Comparison of ENCODE assay signal across 13 cellular contexts in genomic region chr16:79776243-79776884, GRCh38.
A peak's percentile ranks its signal among the peaks of the same experiment; 100 is the strongest.
DNase-seq lines count a peak whose midpoint lies in the region; ATAC-seq, FAIRE-seq and TF ChIP-seq lines count a peak whose summit lies in the region.
"Had no signal": no experiment of that assay in that cellular context is flagged by ENCODE, and none has a peak within 500 bp of the region (broad histone marks: within the 10 kb centered on the region; RNA-seq: fewer than 3 reads in every experiment).

No MANE protein-coding gene starts in this region.

- H3K4me2 ChIP-seq in BLaER1 = peak overlapping the region; percentile 11; the same call in 1 of the 2 replicates

- H3K9me3 ChIP-seq in BLaER1 = no peaks in the 10 kb centered on the region
- no peaks in the 10 kb centered on the region for H3K9me3 ChIP-seq in heart left ventricle
- no peaks in the 10 kb centered on the region for H3K9me3 ChIP-seq in pancreas
- H3K9me3 ChIP-seq: HAP-1 had no signal

- no peak for TF ChIP-seq POLR2A in heart left ventricle (IDR thresholded peaks at IDR 0.05)

- no peak overlapping the region for H3K27ac ChIP-seq in BLaER1
- H3K27ac ChIP-seq in VCaP = peak overlapping the region; percentile 33; the same call in 1 of the 2 replicates
- no peak overlapping the region for H3K27ac ChIP-seq in heart left ventricle
- no peak overlapping the region for H3K27ac ChIP-seq in pancreas

- H3K36me3 ChIP-seq in BLaER1 = no peaks in the 10 kb centered on the region
- no peaks in the 10 kb centered on the region for H3K36me3 ChIP-seq in heart left ventricle
- H3K36me3 ChIP-seq in pancreas = no peaks in the 10 kb centered on the region
- H3K36me3 ChIP-seq: HAP-1 had no signal

- no peak overlapping the region for H3K4me3 ChIP-seq in BLaER1
- H3K4me3 ChIP-seq in heart left ventricle = no peak overlapping the region
- H3K4me3 ChIP-seq in pancreas = no peak overlapping the region
- H3K4me3 ChIP-seq: HAP-1 had no signal

- no peak overlapping the region for H3K9ac ChIP-seq in BLaER1

- peak in 3 of 5 donors; percentile 32 to 75 (median 59) for DNase-seq in heart left ventricle
- no peak for DNase-seq in pancreas
- DNase-seq in NCI-H774 (lab: John Stamatoyannopoulos, UW) = no peak
- DNase-seq in putamen (ENCODE audit: low spot score) = no peak
- DNase-seq: activated T-cell treated with anti-CD3 and anti-CD28 coated beads, Interleukin-2, amount 50 U/mL, for 72 hours; CD8-positive, alpha-beta memory T cell; midbrain; NCI-H2227 treated with DMSO at 0.1 percent for 48 hours had no signal

- 68 to 84% (median 69%) methylated on average over 4 of the region's 4 CpGs for WGBS in heart left ventricle, 4 donors
- WGBS in pancreas, 2 donors = 66 to 77% methylated on average over 4 of the region's 4 CpGs

- no peaks in the 10 kb centered on the region for H4K20me1 ChIP-seq in BLaER1

- intact Hi-C loops in heart left ventricle (cut with DNase I) (no loop called here), pancreas (cut with DNase I) (no loop called here)

- 0 out of 2 replicates have a peak, but pooled peaks cover 6% of the 10 kb centered on the region for H3K4me1 ChIP-seq in BLaER1
- peaks cover 0 to 5% (median 0%) of the 10 kb centered on the region in 12 donors for H3K4me1 ChIP-seq in heart left ventricle
- no peaks in the 10 kb centered on the region for H3K4me1 ChIP-seq in pancreas
- H3K4me1 ChIP-seq: HAP-1 had no signal

- ATAC-seq in heart left ventricle (peak in 3 of 4 donors; percentile 65 to 94 (median 78)), pancreas (peak in 3 of 4 donors; percentile 28 to 74 (median 64)), GM21723 (IDR thresholded peaks at IDR 0.05; ENCODE audit: unreplicated experiment) (no peak), GM19328 (IDR thresholded peaks at IDR 0.05; ENCODE audit: unreplicated experiment) (no peak)
- ATAC-seq: activated T-cell treated with anti-CD3 and anti-CD28 coated beads, Interleukin-2, amount 50 U/mL, for 72 hours had no signal

- TF ChIP-seq CTCF in VCaP (conservative IDR thresholded peaks at IDR 0.05) = no peak
- peak in 3 of 12 donors; percentile 7 to 21 (median 17) for TF ChIP-seq CTCF in heart left ventricle (IDR thresholded peaks at IDR 0.05)
- no peak for TF ChIP-seq CTCF in pancreas (IDR thresholded peaks at IDR 0.05)

- no peaks in the 10 kb centered on the region for H3K27me3 ChIP-seq in BLaER1
- no peaks in the 10 kb centered on the region for H3K27me3 ChIP-seq in heart left ventricle
- no peaks in the 10 kb centered on the region for H3K27me3 ChIP-seq in pancreas

- FAIRE-seq in pancreas (lab: Jason Lieb, UNC) = no peak

Comparison
In these comparisons a context has a peak if more than half of its experiments do, and no peak if none do; other contexts are left out.
1. ATAC-seq: peak in heart left ventricle (3 of 4) and pancreas (3 of 4); none in GM21723 (single experiment) and GM19328 (single experiment).
2. DNase-seq: peak in heart left ventricle (3 of 5); none in pancreas (0 of 6), NCI-H774 (single experiment) and putamen (single experiment).